In the genomic region with DNA sequence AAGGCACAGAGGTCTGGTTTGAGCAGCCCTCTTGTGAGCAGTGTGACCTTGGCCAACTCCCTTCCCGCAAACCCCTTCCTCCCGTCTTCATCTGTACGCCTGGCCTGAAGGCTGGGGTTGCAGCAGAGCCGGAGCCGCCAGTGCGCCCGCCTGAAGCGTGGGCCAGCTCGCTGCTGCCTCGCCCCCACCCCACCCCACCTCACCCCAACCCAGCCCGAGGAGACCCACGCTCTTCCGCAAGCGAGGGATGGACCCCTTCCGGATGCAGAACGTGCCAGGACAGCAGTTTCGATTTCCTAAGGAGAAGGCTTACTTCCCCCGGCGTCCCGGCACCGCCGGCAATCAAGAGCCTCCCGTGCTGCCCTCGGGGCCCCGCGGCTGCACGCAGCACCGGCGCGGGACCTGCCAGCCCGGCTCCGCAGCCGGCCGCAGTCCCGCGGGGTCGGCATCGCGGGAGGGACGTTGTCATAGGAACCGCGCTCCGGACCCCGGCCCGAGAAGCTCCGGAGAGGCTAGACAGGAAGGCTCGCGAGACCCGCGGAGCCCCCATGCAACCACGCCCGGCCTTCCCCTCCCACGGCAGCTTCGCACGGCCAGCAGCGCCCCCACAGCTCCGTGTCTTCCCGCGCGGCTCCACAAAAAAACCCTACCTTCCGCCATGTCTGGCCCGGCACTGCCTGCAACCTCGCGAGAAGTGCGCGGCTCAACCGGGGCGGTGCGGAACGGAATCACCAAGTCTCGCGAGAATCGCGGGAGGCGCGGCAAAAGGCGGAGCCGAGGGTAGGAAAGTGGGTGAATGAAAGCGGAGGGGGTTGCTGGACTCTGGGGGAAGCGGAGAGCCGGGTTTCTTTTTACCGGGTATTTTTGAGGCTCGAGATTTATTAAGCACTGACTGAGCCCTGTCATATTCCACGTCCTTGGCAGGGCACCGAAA, we compare ENCODE assay signal across 8 cellular contexts. TPM values are rescaled to one million over a fixed set of nuclear protein-coding genes. Genes with fewer than 3 reads are reported as not detected.
DNase-seq lines count a peak whose midpoint lies in the region; ATAC-seq and TF ChIP-seq lines count a peak whose summit lies in the region.

A gene with protein sequence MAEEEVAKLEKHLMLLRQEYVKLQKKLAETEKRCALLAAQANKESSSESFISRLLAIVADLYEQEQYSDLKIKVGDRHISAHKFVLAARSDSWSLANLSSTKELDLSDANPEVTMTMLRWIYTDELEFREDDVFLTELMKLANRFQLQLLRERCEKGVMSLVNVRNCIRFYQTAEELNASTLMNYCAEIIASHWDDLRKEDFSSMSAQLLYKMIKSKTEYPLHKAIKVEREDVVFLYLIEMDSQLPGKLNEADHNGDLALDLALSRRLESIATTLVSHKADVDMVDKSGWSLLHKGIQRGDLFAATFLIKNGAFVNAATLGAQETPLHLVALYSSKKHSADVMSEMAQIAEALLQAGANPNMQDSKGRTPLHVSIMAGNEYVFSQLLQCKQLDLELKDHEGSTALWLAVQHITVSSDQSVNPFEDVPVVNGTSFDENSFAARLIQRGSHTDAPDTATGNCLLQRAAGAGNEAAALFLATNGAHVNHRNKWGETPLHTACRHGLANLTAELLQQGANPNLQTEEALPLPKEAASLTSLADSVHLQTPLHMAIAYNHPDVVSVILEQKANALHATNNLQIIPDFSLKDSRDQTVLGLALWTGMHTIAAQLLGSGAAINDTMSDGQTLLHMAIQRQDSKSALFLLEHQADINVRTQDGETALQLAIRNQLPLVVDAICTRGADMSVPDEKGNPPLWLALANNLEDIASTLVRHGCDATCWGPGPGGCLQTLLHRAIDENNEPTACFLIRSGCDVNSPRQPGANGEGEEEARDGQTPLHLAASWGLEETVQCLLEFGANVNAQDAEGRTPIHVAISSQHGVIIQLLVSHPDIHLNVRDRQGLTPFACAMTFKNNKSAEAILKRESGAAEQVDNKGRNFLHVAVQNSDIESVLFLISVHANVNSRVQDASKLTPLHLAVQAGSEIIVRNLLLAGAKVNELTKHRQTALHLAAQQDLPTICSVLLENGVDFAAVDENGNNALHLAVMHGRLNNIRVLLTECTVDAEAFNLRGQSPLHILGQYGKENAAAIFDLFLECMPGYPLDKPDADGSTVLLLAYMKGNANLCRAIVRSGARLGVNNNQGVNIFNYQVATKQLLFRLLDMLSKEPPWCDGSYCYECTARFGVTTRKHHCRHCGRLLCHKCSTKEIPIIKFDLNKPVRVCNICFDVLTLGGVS (minus strand): TSS at position 698 of the 934 bp plus-strand sequence. CDS start 38 bp downstream, at position 660.

- TF ChIP-seq CTCF in SU-DHL-6 (IDR thresholded peaks at IDR 0.05; ENCODE audit: insufficient read depth, low read length, poor library complexity, severe bottlenecking): no peak
- peak in 2 of 3 donors; percentile 30 for TF ChIP-seq CTCF in ovary (IDR thresholded peaks at IDR 0.05)

- peaks cover 52% of the 10 kb centered on the region for H3K79me2 ChIP-seq in SU-DHL-6 (ENCODE audit: insufficient read depth, low read length)

- peak; percentile 89 to 94 (median 92) for DNase-seq in NCI-H1417 (lab: John Stamatoyannopoulos, UW)
- DNase-seq in activated naive CD8-positive, alpha-beta T cell treated with anti-CD3 and anti-CD28 coated beads, Interleukin-2, amount 10 ng/mL, durations not matched to agents 7 days and 5 days: peak; percentile 99
- DNase-seq in Right ventricle myocardium inferior (ENCODE audit: missing footprints): peak; percentile 97
- peak; percentile 95 to 98 (median 98) for DNase-seq in ovary

- H3K36me3 ChIP-seq in SU-DHL-6 (ENCODE audit: low read length): peaks cover 8% of the 10 kb centered on the region
- H3K36me3 ChIP-seq in ovary: no peaks in the 10 kb centered on the region
- H3K36me3 ChIP-seq in thymus (ENCODE audit: control insufficient read depth, insufficient read depth): peaks cover 16% of the 10 kb centered on the region

- intact Hi-C loops in Right ventricle myocardium inferior (cut with DNase I): loop anchor here (5.0 kb wide), 1 partner anchor 46 kb away; no protein-coding TSS in a partner anchor
- intact Hi-C loops in ovary (cut with DNase I): loop anchor here in 1 of 4 donors (5.0 kb wide), 1 partner anchor 36 kb away; no protein-coding TSS in a partner anchor

- H3F3A ChIP-seq in SU-DHL-6 (ENCODE audit: insufficient read depth): peaks cover 13% of the 10 kb centered on the region; the same call in 1 of the 2 replicates

- peak within 1 kb of the TSS; percentile 96 for H3K4me2 ChIP-seq in SU-DHL-6 (ENCODE audit: low read depth, low read length, poor library complexity, severe bottlenecking)

- H3K9me2 ChIP-seq in SU-DHL-6 (replicated peaks; ENCODE audit: insufficient read depth, low read length): no peaks in the 10 kb centered on the region

- H3K27me3 ChIP-seq in SU-DHL-6 (ENCODE audit: low read length) (no peaks in the 10 kb centered on the region), ovary (no peaks in the 10 kb centered on the region), thymus (ENCODE audit: control insufficient read depth, insufficient read depth) (no peaks in the 10 kb centered on the region)

- WGBS in ovary, 3 donors: 0 to 1% (median 0%) methylated on average over 76 to 85 of the region's 85 CpGs
- under 1% methylated on average over 85 of the region's 85 CpGs for WGBS in thymus

- peak within 1 kb of the TSS; percentile 88 for H3K9ac ChIP-seq in SU-DHL-6 (ENCODE audit: low read length)

- H3K27ac Mint-ChIP-seq in activated naive CD8-positive, alpha-beta T cell treated with anti-CD3 and anti-CD28 coated beads, Interleukin-2, amount 10 ng/mL, durations not matched to agents 7 days and 5 days: peak within 1 kb of the TSS; percentile 97

- H3K4me3 Mint-ChIP-seq in activated naive CD8-positive, alpha-beta T cell treated with anti-CD3 and anti-CD28 coated beads, Interleukin-2, amount 10 ng/mL, durations not matched to agents 7 days and 5 days: peak within 1 kb of the TSS; percentile 86

- H3K27ac ChIP-seq in SU-DHL-6 (ENCODE audit: low read depth, low read length): peak within 1 kb of the TSS; percentile 55
- peak within 1 kb of the TSS; percentile 52 to 61 for H3K27ac ChIP-seq in ovary
- peak within 1 kb of the TSS; percentile 91 for H3K27ac ChIP-seq in thymus (ENCODE audit: low read depth)

- peak within 1 kb of the TSS; percentile 80 for H2AFZ ChIP-seq in SU-DHL-6 (ENCODE audit: low read depth, low read length, severe bottlenecking)

- POLR2A ChIA-PET in activated naive CD8-positive, alpha-beta T cell treated with anti-CD3 and anti-CD28 coated beads, Interleukin-2, amount 10 ng/mL, durations not matched to agents 7 days and 5 days (lab: Charles Lee): interaction anchor here (0.6 to 1.9 kb wide), 10 partner anchors 9 to 683 kb away, joined by 3 to 8 read pairs (median 3); a partner anchor contains a TSS

- peaks cover 36% of the 10 kb centered on the region for H3K4me1 Mint-ChIP-seq in activated naive CD8-positive, alpha-beta T cell treated with anti-CD3 and anti-CD28 coated beads, Interleukin-2, amount 10 ng/mL, durations not matched to agents 7 days and 5 days

- no peaks in the 10 kb centered on the region for H3K27me3 Mint-ChIP-seq in activated naive CD8-positive, alpha-beta T cell treated with anti-CD3 and anti-CD28 coated beads, Interleukin-2, amount 10 ng/mL, durations not matched to agents 7 days and 5 days

- no peak for TF ChIP-seq EP300 in ovary (IDR thresholded peaks at IDR 0.05)

- H3K4me1 ChIP-seq in ovary (ENCODE audit: insufficient read depth): peaks cover 15% of the 10 kb centered on the region
- H3K4me1 ChIP-seq in thymus (ENCODE audit: control insufficient read depth, insufficient read depth, low read length): peaks cover 13% of the 10 kb centered on the region

- peaks cover 39% of the 10 kb centered on the region for H3K36me3 Mint-ChIP-seq in activated naive CD8-positive, alpha-beta T cell treated with anti-CD3 and anti-CD28 coated beads, Interleukin-2, amount 10 ng/mL, durations not matched to agents 7 days and 5 days

- ATAC-seq in HG02642 (IDR thresholded peaks at IDR 0.05; ENCODE audit: poor library complexity, unreplicated experiment) (peak; percentile 84), Right ventricle myocardium inferior (peak; percentile 97)
- peak; percentile 95 for ATAC-seq in activated naive CD8-positive, alpha-beta T cell treated with anti-CD3 and anti-CD28 coated beads, Interleukin-2, amount 10 ng/mL, durations not matched to agents 7 days and 5 days (ENCODE audit: low read depth)

- H4K20me1 ChIP-seq in SU-DHL-6 (ENCODE audit: low read depth, low read length): no peaks in the 10 kb centered on the region

- H3K4me3 ChIP-seq in GM08714 (ENCODE audit: low read length) (peak within 1 kb of the TSS; percentile 88), SU-DHL-6 (ENCODE audit: insufficient read depth, low read length, poor library complexity, severe bottlenecking) (peak within 1 kb of the TSS; percentile 86), ovary (peak within 1 kb of the TSS; percentile 95), thymus (ENCODE audit: low read length) (peak within 1 kb of the TSS; percentile 99)

- peak; percentile 47 for TF ChIP-seq POLR2A in ovary (IDR thresholded peaks at IDR 0.05)

- H3K9me3 ChIP-seq in SU-DHL-6 (ENCODE audit: insufficient read depth, low read length): no peaks in the 10 kb centered on the region
- H3K9me3 ChIP-seq in ovary: no peaks in the 10 kb centered on the region
- peaks cover 2% of the 10 kb centered on the region for H3K9me3 ChIP-seq in thymus (ENCODE audit: control insufficient read depth)

- peaks cover 7% of the 10 kb centered on the region for H3K9me3 Mint-ChIP-seq in activated naive CD8-positive, alpha-beta T cell treated with anti-CD3 and anti-CD28 coated beads, Interleukin-2, amount 10 ng/mL, durations not matched to agents 7 days and 5 days

RNA-seq across cellular contexts. Expression of the gene that starts here (rescaled TPM):
- total RNA-seq in activated naive CD8-positive, alpha-beta T cell treated with anti-CD3 and anti-CD28 coated beads, Interleukin-2, amount 10 ng/mL, durations not matched to agents 7 days and 5 days: 10 to 100 TPM; 76.9 to 78.4 TPM
- total RNA-seq in Right ventricle myocardium inferior (23.3 TPM), ovary (10 to 100 TPM; 28.4 to 65.1 (median 47.4) TPM)
- polyA plus RNA-seq in ovary (10 to 100 TPM; 13.7 to 34.8 TPM), thymus (14.6 TPM)

Comparison
In these comparisons a context has a peak if more than half of its experiments do, and no peak if none do; other contexts are left out.
1. Peak in every context shown above with its lines: DNase-seq, ATAC-seq, H3K4me3 ChIP-seq and H3K27ac ChIP-seq.